Comparison of ENCODE assay signal across 11 cellular contexts in the genomic region with DNA sequence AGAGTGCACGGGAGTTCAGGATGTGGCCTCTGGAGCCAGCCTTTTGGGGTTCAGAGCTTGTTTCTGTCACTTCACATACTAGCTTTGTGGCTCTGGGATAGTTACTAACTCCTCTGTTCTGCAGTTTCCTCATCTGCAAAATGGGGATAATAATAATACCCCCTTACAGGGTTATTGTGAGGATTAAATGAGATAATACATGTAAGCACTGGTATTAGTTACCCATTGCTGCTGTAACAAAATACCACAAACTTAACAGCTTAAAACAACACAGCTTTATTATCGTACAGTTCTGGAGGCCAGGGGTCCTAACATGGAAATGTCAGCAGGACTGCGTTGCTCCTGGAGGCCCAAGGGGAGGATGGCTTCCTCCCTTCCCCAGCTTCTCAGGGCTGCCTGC. TPM values are rescaled to one million over a fixed set of nuclear protein-coding genes. Genes with fewer than 3 reads are reported as not detected.
DNase-seq lines count a peak whose midpoint lies in the region; ATAC-seq and TF ChIP-seq lines count a peak whose summit lies in the region.
"Had no signal": no experiment of that assay in that cellular context is flagged by ENCODE, and none has a peak within 500 bp of the region (broad histone marks: within the 10 kb centered on the region; RNA-seq: fewer than 3 reads in every experiment).

No MANE protein-coding gene starts in this region.

- TF ChIP-seq POLR2A in tibial nerve (IDR thresholded peaks at IDR 0.05), result no peak

- WGBS in tibial nerve, 2 donors, result 89 to 94% methylated on average over 3 of the region's 3 CpGs

- no peak for TF ChIP-seq CTCF in tibial nerve (IDR thresholded peaks at IDR 0.05)

- H3K4me1 ChIP-seq in muscle layer of colon (ENCODE audit: insufficient read depth, low read length), result peaks cover 13% of the 10 kb centered on the region
- peaks cover 5 to 82% (median 63%) of the 10 kb centered on the region in 4 donors for H3K4me1 ChIP-seq in tibial nerve

- no peaks in the 10 kb centered on the region for H3K27me3 Mint-ChIP-seq in activated naive CD4-positive, alpha-beta T cell treated with anti-CD3 and anti-CD28 coated beads, Interleukin-2, amount 50 U/mL, for 24 hours
- H3K27me3 Mint-ChIP-seq in activated naive CD8-positive, alpha-beta T cell treated with anti-CD3 and anti-CD28 coated beads, Interleukin-2, amount 10 ng/mL, durations not matched to agents 7 days and 5 days, result no peaks in the 10 kb centered on the region

- H3K9me3 Mint-ChIP-seq in activated naive CD4-positive, alpha-beta T cell treated with anti-CD3 and anti-CD28 coated beads, Interleukin-2, amount 50 U/mL, for 24 hours, result no peaks in the 10 kb centered on the region
- H3K9me3 Mint-ChIP-seq in activated naive CD8-positive, alpha-beta T cell treated with anti-CD3 and anti-CD28 coated beads, Interleukin-2, amount 10 ng/mL, durations not matched to agents 7 days and 5 days, result peaks cover 5% of the 10 kb centered on the region

- H3K36me3 Mint-ChIP-seq in activated naive CD4-positive, alpha-beta T cell treated with anti-CD3 and anti-CD28 coated beads, Interleukin-2, amount 50 U/mL, for 24 hours, result peaks cover 70% of the 10 kb centered on the region
- peaks cover 70% of the 10 kb centered on the region for H3K36me3 Mint-ChIP-seq in activated naive CD8-positive, alpha-beta T cell treated with anti-CD3 and anti-CD28 coated beads, Interleukin-2, amount 10 ng/mL, durations not matched to agents 7 days and 5 days

- H3K27ac ChIP-seq in muscle layer of colon (ENCODE audit: low read depth, low read length) (peak overlapping the region; percentile 10), tibial nerve (peak overlapping the region; percentile 60 to 95 (median 86))

- no peak for DNase-seq in activated naive CD4-positive, alpha-beta T cell treated with Interleukin-2 at 50 U/mL for 16 hours
- no peak for DNase-seq in activated naive CD8-positive, alpha-beta T cell treated with anti-CD3 and anti-CD28 coated beads, Interleukin-2, amount 10 ng/mL, durations not matched to agents 7 days and 5 days
- no peak for DNase-seq in tibial nerve (ENCODE audit: low spot score in 2 of 2)
- DNase-seq: NK-92 treated with Interleukin-12 subunit alpha and Interleukin-12 subunit beta, amount 100 ng/mL, for 24 hours; upper lobe of right lung had no signal

- peak overlapping the region; percentile 86 for H3K4me3 Mint-ChIP-seq in activated naive CD4-positive, alpha-beta T cell treated with anti-CD3 and anti-CD28 coated beads, Interleukin-2, amount 50 U/mL, for 24 hours
- H3K4me3 Mint-ChIP-seq in activated naive CD8-positive, alpha-beta T cell treated with anti-CD3 and anti-CD28 coated beads, Interleukin-2, amount 10 ng/mL, durations not matched to agents 7 days and 5 days, result peak overlapping the region; percentile 60

- TF ChIP-seq EP300 in tibial nerve (IDR thresholded peaks at IDR 0.05), result no peak

- peaks cover 85% of the 10 kb centered on the region for H3K4me1 Mint-ChIP-seq in activated naive CD4-positive, alpha-beta T cell treated with anti-CD3 and anti-CD28 coated beads, Interleukin-2, amount 50 U/mL, for 24 hours
- peaks cover 67% of the 10 kb centered on the region for H3K4me1 Mint-ChIP-seq in activated naive CD8-positive, alpha-beta T cell treated with anti-CD3 and anti-CD28 coated beads, Interleukin-2, amount 10 ng/mL, durations not matched to agents 7 days and 5 days

- no peak overlapping the region for H3K9ac ChIP-seq in muscle layer of colon (ENCODE audit: low read length)

- no peak for ATAC-seq in activated naive CD8-positive, alpha-beta T cell treated with anti-CD3 and anti-CD28 coated beads, Interleukin-2, amount 10 ng/mL, durations not matched to agents 7 days and 5 days (ENCODE audit: low read depth)
- ATAC-seq in GM18511 (IDR thresholded peaks at IDR 0.05; ENCODE audit: unreplicated experiment) (no peak), GM19023 (IDR thresholded peaks at IDR 0.05; ENCODE audit: unreplicated experiment) (no peak), GM18870 (IDR thresholded peaks at IDR 0.05; ENCODE audit: unreplicated experiment) (no peak)

- H3K27ac Mint-ChIP-seq in activated naive CD4-positive, alpha-beta T cell treated with anti-CD3 and anti-CD28 coated beads, Interleukin-2, amount 50 U/mL, for 24 hours, result peak overlapping the region; percentile 92
- peak overlapping the region; percentile 83 for H3K27ac Mint-ChIP-seq in activated naive CD8-positive, alpha-beta T cell treated with anti-CD3 and anti-CD28 coated beads, Interleukin-2, amount 10 ng/mL, durations not matched to agents 7 days and 5 days

- POLR2A ChIA-PET in activated naive CD8-positive, alpha-beta T cell treated with anti-CD3 and anti-CD28 coated beads, Interleukin-2, amount 10 ng/mL, durations not matched to agents 7 days and 5 days (lab: Charles Lee), result interaction anchor here (1.0 to 2.9 kb wide), 8 partner anchors 9 to 41 kb away, joined by 5 to 38 read pairs (median 13); partner anchors contain the start of gene TRAF1

- H3K36me3 ChIP-seq in muscle layer of colon (ENCODE audit: insufficient read depth, low read length) (peaks cover 6% of the 10 kb centered on the region), tibial nerve (peaks cover 0 to 16% (median 0%) of the 10 kb centered on the region in 3 donors)
- H3K36me3 ChIP-seq: cardiac muscle cell, upper lobe of right lung had no signal

- H3K9me3 ChIP-seq in muscle layer of colon (ENCODE audit: low read length), result no peaks in the 10 kb centered on the region
- H3K9me3 ChIP-seq in tibial nerve, result no peaks in the 10 kb centered on the region
- H3K9me3 ChIP-seq: upper lobe of right lung had no signal

- H3K27me3 ChIP-seq in muscle layer of colon (ENCODE audit: control insufficient read depth in 1 of 2, insufficient read depth in 2 of 2, low read length in 2 of 2) (no peaks in the 10 kb centered on the region), tibial nerve (no peaks in the 10 kb centered on the region)
- H3K27me3 ChIP-seq: cardiac muscle cell, upper lobe of right lung had no signal

- H3K4me3 ChIP-seq in muscle layer of colon (ENCODE audit: low read depth in 1 of 2, low read length in 2 of 2) (no peak overlapping the region), tibial nerve (no peak overlapping the region)
- H3K4me3 ChIP-seq: cardiac muscle cell, upper lobe of right lung had no signal

RNA-seq across cellular contexts. Expression of gene TRAF1, which starts 9.3 kb away (rescaled TPM):
- 100 to 1,000 TPM in 1 of 2 experiments, 10 to 100 TPM in 1; 97.1 to 102 TPM for total RNA-seq in activated naive CD8-positive, alpha-beta T cell treated with anti-CD3 and anti-CD28 coated beads, Interleukin-2, amount 10 ng/mL, durations not matched to agents 7 days and 5 days
- 10 to 100 TPM; 12.3 to 21.0 (median 19.8) TPM for total RNA-seq in tibial nerve

RNA-seq across cellular contexts. Expression of gene PHF19, which starts 40.3 kb away (rescaled TPM):
- total RNA-seq in activated naive CD8-positive, alpha-beta T cell treated with anti-CD3 and anti-CD28 coated beads, Interleukin-2, amount 10 ng/mL, durations not matched to agents 7 days and 5 days, result 100 to 1,000 TPM; 248 to 253 TPM
- 10 to 100 TPM; 31.2 to 61.6 (median 44.3) TPM for total RNA-seq in tibial nerve

Comparison
In these comparisons a context has a peak if more than half of its experiments do, and no peak if none do; other contexts are left out.
1. RNA of gene TRAF1, which starts 9.3 kb away (total RNA-seq): 97.1 to 102 TPM in activated naive CD8-positive, alpha-beta T cell treated with anti-CD3 and anti-CD28 coated beads, Interleukin-2, amount 10 ng/mL, durations not matched to agents 7 days and 5 days; 12.3 to 21.0 TPM in tibial nerve; every median in the first group is over 4 times any median in the second.